ENCODE assay signal across 9 cellular contexts in genomic region chr15:73697033-73697467, GRCh38. TPM values are rescaled to one million over a fixed set of nuclear protein-coding genes. Genes with fewer than 3 reads are reported as not detected.
DNase-seq lines count a peak whose midpoint lies in the region; ATAC-seq, FAIRE-seq and TF ChIP-seq lines count a peak whose summit lies in the region.
"Had no signal": no experiment of that assay in that cellular context is flagged by ENCODE, and none has a peak within 500 bp of the region (broad histone marks: within the 10 kb centered on the region; RNA-seq: fewer than 3 reads in every experiment).

No MANE protein-coding gene starts in this region.

- no peak overlapping the region for H3K4me3 ChIP-seq in H7 (ENCODE audit: insufficient read depth, low read depth, low read length)

- ATAC-seq in left colon: peak; percentile 89

- no peaks in the 10 kb centered on the region for H3K27me3 ChIP-seq in H7 (ENCODE audit: control insufficient read depth, insufficient read depth, low read length)

- no peak for FAIRE-seq in D721Med (lab: Jason Lieb, UNC)

- DNase-seq in DMS79 (lab: John Stamatoyannopoulos, UW): peak; percentile 45
- peak; percentile 78 for DNase-seq in H7
- DNase-seq in NCI-H2029 treated with DMSO at 0.1 percent for 48 hours (lab: John Stamatoyannopoulos, UW): peak; percentile 59
- DNase-seq in activated CD4-positive, alpha-beta T cell treated with anti-CD3 and anti-CD28 coated beads for 1 hour: peak; percentile 44
- peak in 46 of 61 donors; percentile 15 to 79 (median 43) for DNase-seq in caudate nucleus (lab: John Stamatoyannopoulos, UW)
- DNase-seq in left colon: peak; percentile 75 to 80
- DNase-seq in stimulated activated CD4-positive, alpha-beta T cell treated with anti-CD3 and anti-CD28 coated beads, Interleukin-1b, Interleukin-23, amount 100 ng/mL, for 48 hours: peak; percentile 83
- no peak for DNase-seq in D721Med (ENCODE audit: insufficient read length, low spot score)

- H3K27ac ChIP-seq in caudate nucleus (ENCODE audit: low read depth, low read length): peak overlapping the region; percentile 28

- peaks cover 1% of the 10 kb centered on the region for H3K36me3 ChIP-seq in H7 (replicated peaks; ENCODE audit: control insufficient read depth, insufficient read depth, low read length)

- no peak for TF ChIP-seq CTCF in D721Med (IDR thresholded peaks at IDR 0.05; ENCODE audit: insufficient read depth, missing control alignments)

- intact Hi-C loops in left colon (cut with DNase I, micrococcal nuclease): loop anchor here in 1 of 2 donors (5.0 kb wide), 1 partner anchor 135 kb away; no protein-coding TSS in a partner anchor

RNA-seq across cellular contexts. Expression of gene CD276, which starts 12.9 kb away (rescaled TPM):
- 127 and 136 TPM in 2 replicates for total RNA-seq in H7 (2014; rRNA removed; shearing (Covaris generic))
- total RNA-seq in left colon: 10 to 100 TPM; 38.6 to 41.6 TPM

RNA-seq across cellular contexts. Expression of gene INSYN1, which starts 56.1 kb away (rescaled TPM):
- 4.5 and 5.1 TPM in 2 replicates for total RNA-seq in H7 (2014; rRNA removed; shearing (Covaris generic))
- total RNA-seq in left colon: 1 to 10 TPM in 1 of 2 donors, under 1 TPM in 1; 0.82 to 1.5 TPM
- total RNA-seq: T-helper 1 cell treated with Interleukin-12 subunit alpha and Interleukin-12 subunit beta and Interleukin-4 antibody, amounts not matched to agents 30 ng/mL and 1 ng/mL, for 36 hours had no signal
